In the genomic region with DNA sequence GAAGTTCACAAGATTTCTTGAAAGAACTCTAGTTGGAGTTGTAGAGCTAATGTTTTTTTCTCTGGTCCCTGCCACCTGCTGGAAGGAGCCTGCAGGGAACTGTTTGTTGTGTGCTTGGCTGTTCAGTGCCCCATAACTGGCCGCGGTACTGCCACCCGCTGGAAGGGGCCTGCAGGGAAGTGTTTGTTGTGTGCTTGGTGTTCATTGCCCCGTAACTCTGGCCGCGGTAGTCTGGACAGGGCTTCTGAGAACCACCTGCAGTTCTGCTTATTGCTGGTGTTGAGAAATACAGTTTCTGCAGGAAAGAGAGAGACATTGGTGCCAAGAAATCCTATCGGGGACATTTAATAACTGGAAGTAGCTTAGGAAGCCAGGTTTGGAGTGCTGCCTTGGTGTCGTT, we compare ENCODE assay signal across 8 cellular contexts. TPM values are rescaled to one million over a fixed set of nuclear protein-coding genes. Genes with fewer than 3 reads are reported as not detected.
DNase-seq lines count a peak whose midpoint lies in the region; ATAC-seq and TF ChIP-seq lines count a peak whose summit lies in the region.

No MANE protein-coding gene starts in this region.

- no peak for TF ChIP-seq CTCF in left lung (IDR thresholded peaks at IDR 0.05)
- TF ChIP-seq CTCF in GM20000 (IDR thresholded peaks at IDR 0.05; ENCODE audit: extremely low read depth, missing control alignments): no peak

- no peaks in the 10 kb centered on the region for H3K9me3 ChIP-seq in left lung

- H3K4me1 Mint-ChIP-seq in activated naive CD4-positive, alpha-beta T cell treated with anti-CD3 and anti-CD28 coated beads, Interleukin-2, amount 10 ng/mL, durations not matched to agents 7 days and 5 days: no peaks in the 10 kb centered on the region

- H3K4me3 Mint-ChIP-seq in activated naive CD4-positive, alpha-beta T cell treated with anti-CD3 and anti-CD28 coated beads, Interleukin-2, amount 10 ng/mL, durations not matched to agents 7 days and 5 days: no peak overlapping the region

- intact Hi-C loops in left lung (cut with DNase I): no loop called here

- H3K4me3 ChIP-seq in left lung: no peak overlapping the region

- H3K9me3 Mint-ChIP-seq in activated naive CD4-positive, alpha-beta T cell treated with anti-CD3 and anti-CD28 coated beads, Interleukin-2, amount 10 ng/mL, durations not matched to agents 7 days and 5 days: no peaks in the 10 kb centered on the region

- H3K27me3 Mint-ChIP-seq in activated naive CD4-positive, alpha-beta T cell treated with anti-CD3 and anti-CD28 coated beads, Interleukin-2, amount 10 ng/mL, durations not matched to agents 7 days and 5 days: peaks cover 21% of the 10 kb centered on the region

- DNase-seq in NCI-H345 (lab: John Stamatoyannopoulos, UW) (peak; percentile 30), NCI-H345 treated with DMSO at 0.1 percent for 48 hours (lab: John Stamatoyannopoulos, UW; ENCODE audit: unreplicated experiment) (no peak), NCI-H226 (peak; percentile 53), caudate nucleus (lab: John Stamatoyannopoulos, UW) (peak in 50 of 61 donors; percentile 14 to 70 (median 42)), left lung (no peak), GM20000 (ENCODE audit: low spot score) (no peak)
- DNase-seq in activated naive CD4-positive, alpha-beta T cell treated with anti-CD3 and anti-CD28 coated beads, Interleukin-2, amount 10 ng/mL, durations not matched to agents 7 days and 5 days: no peak

- no peaks in the 10 kb centered on the region for H3K36me3 ChIP-seq in left lung

- H3K36me3 Mint-ChIP-seq in activated naive CD4-positive, alpha-beta T cell treated with anti-CD3 and anti-CD28 coated beads, Interleukin-2, amount 10 ng/mL, durations not matched to agents 7 days and 5 days: no peaks in the 10 kb centered on the region

- peak; percentile 81 for ATAC-seq in left lung
- ATAC-seq in HG02642 (IDR thresholded peaks at IDR 0.05; ENCODE audit: poor library complexity, unreplicated experiment): no peak

- peaks cover 0 to 24% of the 10 kb centered on the region in 2 donors for H3K4me1 ChIP-seq in left lung

- H3K27me3 ChIP-seq in left lung: no peaks in the 10 kb centered on the region

- no peak overlapping the region for H3K27ac Mint-ChIP-seq in activated naive CD4-positive, alpha-beta T cell treated with anti-CD3 and anti-CD28 coated beads, Interleukin-2, amount 10 ng/mL, durations not matched to agents 7 days and 5 days

- H3K27ac ChIP-seq in caudate nucleus (ENCODE audit: low read depth, low read length) (no peak overlapping the region), left lung (no peak overlapping the region)

- CTCF ChIA-PET in activated naive CD4-positive, alpha-beta T cell treated with anti-CD3 and anti-CD28 coated beads, Interleukin-2, amount 10 ng/mL, durations not matched to agents 7 days and 5 days (lab: Charles Lee): interaction anchor here (1.0 kb wide), 1 partner anchor 416 kb away, joined by 3 read pairs; no protein-coding TSS in a partner anchor

RNA-seq across cellular contexts. Expression of a gene that starts 58.1 kb away (rescaled TPM):
- total RNA-seq in left lung: 10 to 100 TPM; 25.3 to 25.4 TPM

Comparison
In these comparisons a context has a peak if more than half of its experiments do, and no peak if none do; other contexts are left out.
1. DNase-seq: peak in NCI-H345 (single experiment), NCI-H226 (single experiment) and caudate nucleus (50 of 61); none in NCI-H345 treated with DMSO at 0.1 percent for 48 hours (single experiment), left lung (0 of 2), GM20000 (single experiment) and activated naive CD4-positive, alpha-beta T cell treated with anti-CD3 and anti-CD28 coated beads, Interleukin-2, amount 10 ng/mL, durations not matched to agents 7 days and 5 days (single experiment).